ENCODE assay signal across 15 cellular contexts in genomic region chr4:81723927-81724587, GRCh38.
DNase-seq lines count a peak whose midpoint lies in the region; ATAC-seq and TF ChIP-seq lines count a peak whose summit lies in the region.
"Had no signal": no experiment of that assay in that cellular context is flagged by ENCODE, and none has a peak within 500 bp of the region (broad histone marks: within the 10 kb centered on the region; RNA-seq: fewer than 3 reads in every experiment).

No MANE protein-coding gene starts in this region.

- H3K4me3 ChIP-seq in MM.1S (ENCODE audit: low read length) (no peak overlapping the region), choroid plexus epithelial cell (ENCODE audit: low read depth, low read length) (no peak overlapping the region)
- H3K4me3 ChIP-seq: GM23248 had no signal

- no peaks in the 10 kb centered on the region for H4K20me1 ChIP-seq in MM.1S (ENCODE audit: insufficient read depth, low read length)

- no peaks in the 10 kb centered on the region for H3K36me3 Mint-ChIP-seq in naive B cell

- no peak for TF ChIP-seq CTCF in MM.1S (IDR thresholded peaks at IDR 0.05; ENCODE audit: low read length)
- TF ChIP-seq CTCF in choroid plexus epithelial cell (conservative IDR thresholded peaks at IDR 0.05; ENCODE audit: low read depth, low read length) = no peak

- no peaks in the 10 kb centered on the region for H3K27me3 ChIP-seq in MM.1S (replicated peaks; ENCODE audit: insufficient read depth, low read length)

- no peak overlapping the region for H3K4me3 Mint-ChIP-seq in naive B cell
- H3K4me3 Mint-ChIP-seq: activated naive CD8-positive, alpha-beta T cell had no signal

- H2AFZ ChIP-seq in MM.1S (ENCODE audit: low read length) = no peak overlapping the region
- H2AFZ ChIP-seq: GM23248 had no signal

- H3K9me2 ChIP-seq in MM.1S (replicated peaks; ENCODE audit: insufficient read depth, low read length) = no peaks in the 10 kb centered on the region

- peak overlapping the region; percentile 53 for H3K4me2 ChIP-seq in MM.1S (ENCODE audit: low read depth, low read length)

- DNase-seq in NCI-H1694 treated with DMSO at 0.1 percent for 48 hours (lab: John Stamatoyannopoulos, UW) (peak; percentile 4), NCI-H1694 (lab: John Stamatoyannopoulos, UW) (no peak), MM.1S (peak; percentile 74), choroid plexus epithelial cell (ENCODE audit: low read depth) (peak; percentile 27), naive B cell (peak; percentile 17)
- no peak for DNase-seq in NK-92 treated with Interleukin-12 subunit alpha and Interleukin-12 subunit beta, amount 100 ng/mL, for 24 hours (lab: John Stamatoyannopoulos, UW)
- DNase-seq: activated CD4-positive, alpha-beta T cell treated with anti-CD3 and anti-CD28 coated beads for 1 hour; effector CD8-positive, alpha-beta T cell; GDM1; GM23248; SIG-M5; stimulated activated CD4-positive, alpha-beta T cell treated with anti-CD3 and anti-CD28 coated beads, Interleukin-2, amount 100 ng/mL, for 48 hours had no signal

- peaks cover 6 to 18% (median 12%) of the 10 kb centered on the region in 3 donors for H3K4me1 Mint-ChIP-seq in naive B cell

- H3K27me3 Mint-ChIP-seq in naive B cell = no peaks in the 10 kb centered on the region
- H3K27me3 Mint-ChIP-seq: activated naive CD8-positive, alpha-beta T cell had no signal

- ATAC-seq in naive B cell (ENCODE audit: low read depth in 2 of 2) (peak in 1 of 2 donors; percentile 52), HG02759 (IDR thresholded peaks at IDR 0.05; ENCODE audit: unreplicated experiment) (no peak), HG03469 (IDR thresholded peaks at IDR 0.05; ENCODE audit: unreplicated experiment) (no peak)

- H3K27ac Mint-ChIP-seq in naive B cell = peak overlapping the region in 2 of 6 donors; percentile 59 to 64
- H3K27ac Mint-ChIP-seq: activated naive CD8-positive, alpha-beta T cell had no signal

- H3K27ac ChIP-seq in MM.1S (ENCODE audit: low read length) = peak overlapping the region; percentile 12; the same call in 1 of the 2 replicates
- H3K27ac ChIP-seq: GM23248 had no signal

- H3K9ac ChIP-seq in MM.1S (ENCODE audit: low read length) = no peak overlapping the region
- H3K9ac ChIP-seq: GM23248 had no signal

- peaks cover 23% of the 10 kb centered on the region for H3K4me1 ChIP-seq in MM.1S (ENCODE audit: low read length)

- H3K9me3 ChIP-seq in MM.1S (replicated peaks; ENCODE audit: insufficient read depth, low read length) = no peaks in the 10 kb centered on the region

- H3K36me3 ChIP-seq in MM.1S (replicated peaks; ENCODE audit: insufficient read depth, low read length) = no peaks in the 10 kb centered on the region

- H3K9me3 Mint-ChIP-seq in naive B cell = peaks cover 0 to 1% (median 0%) of the 10 kb centered on the region in 7 donors

- H3K79me2 ChIP-seq in MM.1S (ENCODE audit: low read length) = no peaks in the 10 kb centered on the region

- H3F3A ChIP-seq in MM.1S (ENCODE audit: insufficient read depth, low read length) = peaks cover 14% of the 10 kb centered on the region

Comparison
In these comparisons a context has a peak if more than half of its experiments do, and no peak if none do; other contexts are left out.
1. DNase-seq: peak in NCI-H1694 treated with DMSO at 0.1 percent for 48 hours (single experiment), MM.1S (single experiment), choroid plexus epithelial cell (single experiment) and naive B cell (single experiment); none in NCI-H1694 (single experiment) and NK-92 treated with Interleukin-12 subunit alpha and Interleukin-12 subunit beta, amount 100 ng/mL, for 24 hours (single experiment).